ENCODE assay signal across 25 cellular contexts in genomic region chr4:108628411-108628810, GRCh38.
"Had no signal": no experiment of that assay in that cellular context is flagged by ENCODE, and none has a peak within 500 bp of the region (broad histone marks: within the 10 kb centered on the region; RNA-seq: fewer than 3 reads in every experiment).

No MANE protein-coding gene starts in this region.

- ATAC-seq: activated CD8-positive, alpha-beta memory T cell treated with anti-CD3 and anti-CD28 coated beads, Interleukin-2, amount 10 ng/mL, durations not matched to agents 7 days and 5 days; natural killer cell had no signal

- H3K4me3 ChIP-seq: esophagus squamous epithelium, tibial nerve, vagina had no signal

- H3K27ac Mint-ChIP-seq: activated CD8-positive, alpha-beta memory T cell treated with anti-CD3 and anti-CD28 coated beads, Interleukin-2, amount 10 ng/mL, durations not matched to agents 7 days and 5 days; activated T-helper 2 cell treated with anti-CD3 and anti-CD28 coated beads, Interferon-gamma antibody, Interleukin-2, Interleukin-4, amounts not matched to agents 10 μg/mL and 5 μg/mL and 100 μg/mL, durations not matched to agents 14 hours and 24 hours and 36 hours; natural killer cell had no signal

- DNase-seq: activated CD4-positive, alpha-beta T cell treated with anti-CD3 and anti-CD28 coated beads for 1 hour; activated CD4-positive, alpha-beta T cell treated with anti-CD3 and anti-CD28 coated beads, Interleukin-2, amount 50 U/mL, for 48 hours; activated CD8-positive, alpha-beta memory T cell treated with anti-CD3 and anti-CD28 coated beads, Interleukin-2, amount 10 ng/mL, durations not matched to agents 7 days and 5 days; activated T-cell treated with anti-CD3 and anti-CD28 coated beads, Interleukin-2, amount 50 U/mL, for 1 hour; amygdala; brain microvascular endothelial cell; effector CD8-positive, alpha-beta T cell; esophagus squamous epithelium; foreskin melanocyte; head of caudate nucleus; mesendoderm; natural killer cell; retina; stimulated activated CD4-positive, alpha-beta T cell treated with anti-CD3 and anti-CD28 coated beads, Interleukin-15, amount 100 ng/mL, for 24 hours; stimulated activated CD4-positive, alpha-beta T cell treated with anti-CD3 and anti-CD28 coated beads, Interleukin-4, amount 100 ng/mL, for 1 hour; stimulated activated naive CD4-positive, alpha-beta T cell treated with Interleukin-2 at 50 U/mL for 16 hours; substantia nigra; T1000 had no signal

- H3K4me3 Mint-ChIP-seq: activated CD8-positive, alpha-beta memory T cell treated with anti-CD3 and anti-CD28 coated beads, Interleukin-2, amount 10 ng/mL, durations not matched to agents 7 days and 5 days; activated naive CD8-positive, alpha-beta T cell; natural killer cell had no signal

- H3K9me3 Mint-ChIP-seq: activated T-helper 2 cell treated with anti-CD3 and anti-CD28 coated beads, Interferon-gamma antibody, Interleukin-2, Interleukin-4, amounts not matched to agents 10 μg/mL and 5 μg/mL and 100 μg/mL, durations not matched to agents 14 hours and 24 hours and 36 hours; natural killer cell had no signal

- H3K27me3 ChIP-seq: brain microvascular endothelial cell, esophagus squamous epithelium, neutrophil, tibial nerve, vagina had no signal

- FAIRE-seq: endothelial cell of umbilical vein had no signal

- H3K27ac ChIP-seq: brain microvascular endothelial cell, esophagus squamous epithelium, neutrophil, tibial nerve, vagina, VCaP had no signal

- H3K9me3 ChIP-seq: esophagus squamous epithelium, neutrophil, tibial nerve, vagina had no signal

- H3K27me3 Mint-ChIP-seq: activated CD8-positive, alpha-beta memory T cell treated with anti-CD3 and anti-CD28 coated beads, Interleukin-2, amount 10 ng/mL, durations not matched to agents 7 days and 5 days; activated naive CD8-positive, alpha-beta T cell had no signal
